ENCODE assay signal across 8 cellular contexts in genomic region chr17:45490615-45491433, GRCh38. TPM values are rescaled to one million over a fixed set of nuclear protein-coding genes. Genes with fewer than 3 reads are reported as not detected.
A peak's percentile ranks its signal among the peaks of the same experiment; 100 is the strongest.
DNase-seq lines count a peak whose midpoint lies in the region; ATAC-seq and TF ChIP-seq lines count a peak whose summit lies in the region.
"Not testable (repeated sequence)": the region's sequence is repeated elsewhere in the genome, so short reads cannot be mapped to it uniquely, and the experiment has no call there.

Gene PLEKHM1, minus strand, starts transcription at chr17:45490721. Its CDS starts 8,237 bp downstream, at chr17:45482484.

- peak; percentile 95 to 96 for ATAC-seq in naive thymus-derived CD8-positive, alpha-beta T cell
- peak; percentile 99 for ATAC-seq in stimulated activated memory B cell treated with anti-CD40 and anti-IgM and Interleukin-4, amounts not matched to agents 10 μg/mL and 1 μg/mL and 100 μg/mL, for 72 hours

- peaks cover 0 to 10% (median 1%) of the 10 kb centered on the region in 3 donors for H3K36me3 Mint-ChIP-seq in naive thymus-derived CD8-positive, alpha-beta T cell
- H3K36me3 Mint-ChIP-seq in stimulated activated memory B cell treated with anti-CD40 and anti-IgM and Interleukin-4, amounts not matched to agents 10 μg/mL and 1 μg/mL and 100 μg/mL, for 72 hours = not testable (repeated sequence)

- peak; percentile 82 for DNase-seq in EL
- DNase-seq in H4 (ENCODE audit: low spot score) = peak; percentile 73
- peak; percentile 15 for DNase-seq in LNCaP clone FGC (ENCODE audit: low read depth)
- DNase-seq in SHP77 (lab: John Stamatoyannopoulos, UW) = peak; percentile 54 to 70
- DNase-seq in activated T-helper 9 cell treated with anti-CD3 and anti-CD28 coated beads, Interleukin-2, amount 50 U/mL, for 16 hours (ENCODE audit: low read depth) = peak; percentile 77
- peak; percentile 61 for DNase-seq in fibroblast of peridontal ligament (ENCODE audit: extremely low read depth)
- peak; percentile 72 to 86 (median 78) for DNase-seq in naive thymus-derived CD8-positive, alpha-beta T cell

- peaks cover 12 to 33% (median 27%) of the 10 kb centered on the region in 4 donors for H3K4me1 Mint-ChIP-seq in naive thymus-derived CD8-positive, alpha-beta T cell
- H3K4me1 Mint-ChIP-seq in stimulated activated memory B cell treated with anti-CD40 and anti-IgM and Interleukin-4, amounts not matched to agents 10 μg/mL and 1 μg/mL and 100 μg/mL, for 72 hours = peaks cover 40% of the 10 kb centered on the region

- POLR2A ChIA-PET in naive thymus-derived CD8-positive, alpha-beta T cell (lab: Charles Lee) = interaction anchor here (0.8 kb wide), 1 partner anchor 80 kb away, joined by 3 read pairs; no protein-coding TSS in a partner anchor

- H3K27me3 Mint-ChIP-seq in naive thymus-derived CD8-positive, alpha-beta T cell; stimulated activated memory B cell treated with anti-CD40 and anti-IgM and Interleukin-4, amounts not matched to agents 10 μg/mL and 1 μg/mL and 100 μg/mL, for 72 hours: not testable (repeated sequence)

- peak within 1 kb of the TSS; percentile 62 for H3K4me3 ChIP-seq in LNCaP clone FGC (ENCODE audit: low read depth, low read length)

- peak within 1 kb of the TSS; percentile 80 to 94 (median 92) for H3K4me3 Mint-ChIP-seq in naive thymus-derived CD8-positive, alpha-beta T cell
- H3K4me3 Mint-ChIP-seq in stimulated activated memory B cell treated with anti-CD40 and anti-IgM and Interleukin-4, amounts not matched to agents 10 μg/mL and 1 μg/mL and 100 μg/mL, for 72 hours = peak within 1 kb of the TSS; percentile 94

- not testable (repeated sequence) for TF ChIP-seq CTCF in LNCaP clone FGC (IDR thresholded peaks at IDR 0.05; ENCODE audit: control insufficient read depth, extremely low read depth, insufficient read depth)

- H3K27ac Mint-ChIP-seq in naive thymus-derived CD8-positive, alpha-beta T cell = peak within 1 kb of the TSS; percentile 86 to 97 (median 94)
- H3K27ac Mint-ChIP-seq in stimulated activated memory B cell treated with anti-CD40 and anti-IgM and Interleukin-4, amounts not matched to agents 10 μg/mL and 1 μg/mL and 100 μg/mL, for 72 hours = peak within 1 kb of the TSS; percentile 92

- not testable (repeated sequence) for H3K9me3 Mint-ChIP-seq in naive thymus-derived CD8-positive, alpha-beta T cell; stimulated activated memory B cell treated with anti-CD40 and anti-IgM and Interleukin-4, amounts not matched to agents 10 μg/mL and 1 μg/mL and 100 μg/mL, for 72 hours

RNA-seq across cellular contexts. Expression of gene PLEKHM1, which starts in this region (rescaled TPM):
- 8.5 and 10.5 TPM in 2 replicates for total RNA-seq in H4 (2014; rRNA removed; shearing (Covaris generic))
- 10 to 100 TPM; 78.0 to 92.7 TPM for total RNA-seq in naive thymus-derived CD8-positive, alpha-beta T cell
- 10 to 100 TPM; 12.4 to 14.7 (median 12.8) TPM for polyA plus RNA-seq in naive thymus-derived CD8-positive, alpha-beta T cell

Comparison
In these comparisons a context has a peak if more than half of its experiments do, and no peak if none do; other contexts are left out.
1. Peak in every context shown above with its lines: DNase-seq, ATAC-seq and H3K4me3 ChIP-seq.
2. DNase-seq: peak in every context shown above with its lines; median percentile 82 in EL; 78 in naive thymus-derived CD8-positive, alpha-beta T cell; 77 in activated T-helper 9 cell treated with anti-CD3 and anti-CD28 coated beads, Interleukin-2, amount 50 U/mL, for 16 hours; 73 in H4; 62 in SHP77; 61 in fibroblast of peridontal ligament; 15 in LNCaP clone FGC.